ENCODE assay signal across 10 cellular contexts in the genomic region with DNA sequence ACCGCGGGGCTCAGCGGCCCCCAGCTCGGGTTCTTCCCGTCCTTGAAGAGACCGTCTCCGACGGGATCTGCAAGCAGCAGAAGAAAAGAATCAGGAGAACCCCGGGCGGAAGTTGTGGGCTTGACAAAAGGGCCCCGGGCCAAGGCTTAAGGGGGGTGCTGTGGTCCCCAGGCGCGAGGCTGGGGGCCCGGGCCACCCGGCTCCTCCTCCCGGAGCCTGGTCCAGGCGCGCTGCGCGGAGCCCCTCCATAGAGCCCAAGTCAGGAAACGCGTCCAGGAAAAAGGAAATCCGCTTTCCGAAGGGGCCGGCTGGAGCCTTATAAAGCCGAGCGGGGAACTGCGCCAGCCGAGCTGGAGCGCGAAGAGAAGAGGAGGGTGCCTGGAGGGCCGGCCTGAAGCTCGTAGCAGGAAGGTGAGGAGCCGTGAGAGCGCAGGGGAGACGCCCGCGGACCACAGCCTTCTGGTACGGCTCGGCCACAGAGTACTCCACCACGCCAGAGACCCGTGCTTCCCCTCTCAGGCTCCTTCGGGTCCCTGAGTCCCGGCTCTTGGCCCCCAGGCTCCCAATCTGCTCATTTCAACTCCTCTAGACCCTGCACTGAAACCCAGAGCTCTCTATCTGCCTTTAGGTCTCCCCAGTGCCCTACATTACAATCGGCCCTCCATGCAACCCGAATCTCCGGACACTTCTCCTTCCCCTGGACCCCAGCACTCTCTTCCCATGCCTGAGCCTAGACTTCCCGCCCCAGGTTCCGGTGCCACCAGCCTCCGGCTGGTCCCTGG. TPM values are rescaled to one million over a fixed set of nuclear protein-coding genes. Genes with fewer than 3 reads are reported as not detected.
A peak's percentile ranks its signal among the peaks of the same experiment; 100 is the strongest.
DNase-seq lines count a peak whose midpoint lies in the region; ATAC-seq, FAIRE-seq and TF ChIP-seq lines count a peak whose summit lies in the region.
"Had no signal": no experiment of that assay in that cellular context is flagged by ENCODE, and none has a peak within 500 bp of the region (broad histone marks: within the 10 kb centered on the region; RNA-seq: fewer than 3 reads in every experiment).

No MANE protein-coding gene starts in this region.

- no peak for ATAC-seq in upper lobe of right lung
- no peak for ATAC-seq in GM19351 (IDR thresholded peaks at IDR 0.05; ENCODE audit: unreplicated experiment)
- ATAC-seq in GM18873 (IDR thresholded peaks at IDR 0.05; ENCODE audit: low FRiP score, unreplicated experiment) = no peak
- ATAC-seq: left colon had no signal

- H3K4me3 ChIP-seq in cardiac muscle cell (peak overlapping the region; percentile 6), right atrium auricular region (peak overlapping the region in 1 of 2 donors; percentile 20), kidney (ENCODE audit: low read length in 2 of 2) (no peak overlapping the region), upper lobe of right lung (peak overlapping the region; percentile 14)

- H3K36me3 ChIP-seq in cardiac muscle cell (no peaks in the 10 kb centered on the region), right atrium auricular region (no peaks in the 10 kb centered on the region), kidney (ENCODE audit: control insufficient read depth in 1 of 2, insufficient read depth in 2 of 2, low read length in 2 of 2) (no peaks in the 10 kb centered on the region), upper lobe of right lung (no peaks in the 10 kb centered on the region)

- H3K4me1 ChIP-seq in cardiac muscle cell (ENCODE audit: low read depth) (peaks cover 5% of the 10 kb centered on the region), right atrium auricular region (peaks cover 0 to 57% of the 10 kb centered on the region in 2 donors), kidney (ENCODE audit: control insufficient read depth in 1 of 2, insufficient read depth in 1 of 2, low read depth in 1 of 2, low read length in 2 of 2) (peaks cover 4 to 13% of the 10 kb centered on the region in 2 donors), upper lobe of right lung (peaks cover 45% of the 10 kb centered on the region)

- intact Hi-C loops in kidney (cut with DNase I) = no loop called here
- intact Hi-C loops in upper lobe of right lung (cut with DNase I) = no loop called here

- no peak for FAIRE-seq in kidney (lab: Jason Lieb, UNC)

- DNase-seq in cardiac muscle cell (ENCODE audit: low read depth in 1 of 2, low spot score in 1 of 2) (peak in 1 of 2 donors; percentile 66), right atrium auricular region (ENCODE audit: low spot score) (no peak), SK-N-DZ (ENCODE audit: low spot score) (peak; percentile 62), kidney (peak; percentile 72), upper lobe of right lung (no peak), HK-2 (ENCODE audit: unreplicated experiment) (no peak)
- DNase-seq: left colon had no signal

- no peak overlapping the region for H3K9ac ChIP-seq in kidney (ENCODE audit: low read length in 2 of 2)
- H3K9ac ChIP-seq: KMS-11 had no signal

- H3K27me3 ChIP-seq in cardiac muscle cell = peaks cover 100% of the 10 kb centered on the region
- peaks cover 39 to 84% of the 10 kb centered on the region in 2 donors for H3K27me3 ChIP-seq in right atrium auricular region
- peaks cover 99% of the 10 kb centered on the region for H3K27me3 ChIP-seq in upper lobe of right lung

- no peak overlapping the region for H3K27ac ChIP-seq in cardiac muscle cell
- no peak overlapping the region for H3K27ac ChIP-seq in right atrium auricular region
- H3K27ac ChIP-seq in kidney (ENCODE audit: low read depth in 2 of 2, low read length in 2 of 2) = no peak overlapping the region
- H3K27ac ChIP-seq in upper lobe of right lung = no peak overlapping the region
- H3K27ac ChIP-seq: KMS-11 had no signal

- TF ChIP-seq CTCF in cardiac muscle cell (IDR thresholded peaks at IDR 0.05; ENCODE audit: low read depth, low read length) = no peak
- no peak for TF ChIP-seq CTCF in right atrium auricular region (IDR thresholded peaks at IDR 0.05)
- no peak for TF ChIP-seq CTCF in kidney (IDR thresholded peaks at IDR 0.05; ENCODE audit: borderline replicate concordance, extremely low read depth, insufficient read depth)
- no peak for TF ChIP-seq CTCF in upper lobe of right lung (IDR thresholded peaks at IDR 0.05)

- H3K9me3 ChIP-seq in cardiac muscle cell (ENCODE audit: low read depth) = no peaks in the 10 kb centered on the region
- no peaks in the 10 kb centered on the region for H3K9me3 ChIP-seq in right atrium auricular region
- no peaks in the 10 kb centered on the region for H3K9me3 ChIP-seq in kidney (ENCODE audit: control insufficient read depth in 1 of 2, low read length in 2 of 2)
- no peaks in the 10 kb centered on the region for H3K9me3 ChIP-seq in upper lobe of right lung

RNA-seq across cellular contexts. Expression of gene FEV, which starts 0.6 kb away (rescaled TPM):
- not detected in 2 replicates for total RNA-seq in cardiac muscle cell
- polyA plus RNA-seq in cardiac muscle cell = not detected in 2 replicates
- not detected for total RNA-seq in right atrium auricular region
- polyA plus RNA-seq in SK-N-DZ (2014; cell fraction: cytosol; rRNA removed) = 21.6 and 28.6 TPM in 2 replicates
- 15.0 and 22.8 TPM in 2 replicates for polyA plus RNA-seq in SK-N-DZ (2014; cell fraction: nucleus; rRNA removed)
- total RNA-seq in kidney = not detected
- polyA plus RNA-seq in kidney (ENCODE audit: insufficient read depth, low read depth, low replicate concordance) = not detected
- total RNA-seq in upper lobe of right lung = not detected

RNA-seq across cellular contexts. Expression of gene CRYBA2, which starts 8.8 kb away (rescaled TPM):
- total RNA-seq in cardiac muscle cell (not detected in 2 replicates), right atrium auricular region (not detected), kidney (not detected), upper lobe of right lung (not detected)
- polyA plus RNA-seq in cardiac muscle cell (not detected in 2 replicates), kidney (ENCODE audit: insufficient read depth, low read depth, low replicate concordance) (not detected)
- 7.3 and 18.8 TPM in 2 replicates for polyA plus RNA-seq in SK-N-DZ (2014; cell fraction: cytosol; rRNA removed)
- 9.5 and 10.8 TPM in 2 replicates for polyA plus RNA-seq in SK-N-DZ (2014; cell fraction: nucleus; rRNA removed)

RNA-seq across cellular contexts. Expression of gene CDK5R2, which starts 25.0 kb away (rescaled TPM):
- total RNA-seq in cardiac muscle cell (0.06 TPM in 1 of 2 replicates, not detected in the other), right atrium auricular region (not detected), kidney (not detected), upper lobe of right lung (not detected)
- polyA plus RNA-seq in cardiac muscle cell (0.22 and 0.24 TPM in 2 replicates), kidney (ENCODE audit: insufficient read depth, low read depth, low replicate concordance) (not detected)
- polyA plus RNA-seq in SK-N-DZ (2014; cell fraction: cytosol; rRNA removed) = 4.2 TPM in 2 replicates
- polyA plus RNA-seq in SK-N-DZ (2014; cell fraction: nucleus; rRNA removed) = 2.1 and 4.6 TPM in 2 replicates

RNA-seq across cellular contexts. Expression of gene CFAP65, which starts 56.9 kb away (rescaled TPM):
- total RNA-seq in cardiac muscle cell (0.07 and 2.2 TPM in 2 replicates), right atrium auricular region (not detected), kidney (2.0 TPM), upper lobe of right lung (not detected)
- polyA plus RNA-seq in cardiac muscle cell (0.12 and 0.45 TPM in 2 replicates), kidney (ENCODE audit: insufficient read depth, low read depth, low replicate concordance) (0.73 TPM)
- not detected in 2 replicates for polyA plus RNA-seq in SK-N-DZ (2014; cell fraction: cytosol; rRNA removed)
- polyA plus RNA-seq in SK-N-DZ (2014; cell fraction: nucleus; rRNA removed) = 0.15 TPM in 1 of 2 replicates, not detected in the other

Comparison
In these comparisons a context has a peak if more than half of its experiments do, and no peak if none do; other contexts are left out.
1. DNase-seq: peak in SK-N-DZ (single experiment) and kidney (single experiment); none in right atrium auricular region (single experiment), upper lobe of right lung (single experiment) and HK-2 (single experiment).
2. H3K4me3 ChIP-seq: peak in cardiac muscle cell (single experiment) and upper lobe of right lung (single experiment); none in kidney (0 of 2).